ENCODE assay signal across 10 cellular contexts in the genomic region with DNA sequence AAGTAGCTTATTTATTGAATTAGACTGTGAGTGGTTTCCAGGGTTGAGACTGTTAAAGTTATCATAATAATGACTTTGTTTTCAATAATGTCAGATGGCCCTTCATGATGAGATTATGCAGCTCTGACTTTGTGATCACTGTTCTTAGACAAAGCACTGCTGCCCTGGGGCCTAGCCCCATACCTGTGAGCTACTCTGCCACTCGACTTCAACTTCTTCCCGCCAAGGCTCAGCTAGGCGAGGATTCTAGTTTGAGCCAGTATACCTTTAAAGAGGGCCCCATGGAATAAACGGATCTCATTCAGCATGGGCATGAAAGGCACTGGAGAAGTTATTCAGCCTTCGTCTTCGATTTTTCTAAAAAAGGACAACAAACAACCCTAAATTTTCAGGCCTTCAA. TPM values are rescaled to one million over a fixed set of nuclear protein-coding genes. Genes with fewer than 3 reads are reported as not detected.
"Had no signal": no experiment of that assay in that cellular context is flagged by ENCODE, and none has a peak within 500 bp of the region (broad histone marks: within the 10 kb centered on the region; RNA-seq: fewer than 3 reads in every experiment).

No MANE protein-coding gene starts in this region.

- H3K4me3 ChIP-seq: K562 had no signal

- FAIRE-seq: HepG2, HTR-8/SVneo, K562 had no signal

- DNase-seq: IMR-90, KBM-7, KG1 had no signal

- H3K9ac ChIP-seq: KMS-11 had no signal

- H3K27ac ChIP-seq: HL-60, KMS-11 had no signal

- H3K4me2 ChIP-seq: KMS-11 had no signal

RNA-seq across cellular contexts. Expression of a gene that starts 45.0 kb away (rescaled TPM):
- total RNA-seq: HepG2, HT1080, IMR-90, K562 had no signal
- polyA plus RNA-seq: HepG2, IgD-negative memory B cell, IMR-90, K562 had no signal
